13 cellular contexts compared by ENCODE assay signal in genomic region chr22:35349368-35349703, GRCh38. TPM values are rescaled to one million over a fixed set of nuclear protein-coding genes. Genes with fewer than 3 reads are reported as not detected.
DNase-seq lines count a peak whose midpoint lies in the region; ATAC-seq, FAIRE-seq and TF ChIP-seq lines count a peak whose summit lies in the region.
"Had no signal": no experiment of that assay in that cellular context is flagged by ENCODE, and none has a peak within 500 bp of the region (broad histone marks: within the 10 kb centered on the region; RNA-seq: fewer than 3 reads in every experiment).

No MANE protein-coding gene starts in this region.

- H4K20me1 ChIP-seq in OCI-LY7 (ENCODE audit: insufficient read depth, low read length), result no peaks in the 10 kb centered on the region

- peak overlapping the region; percentile 64 for H3K4me3 ChIP-seq in OCI-LY7 (ENCODE audit: low read depth, low read length, poor library complexity, severe bottlenecking)

- no peaks in the 10 kb centered on the region for H3K36me3 ChIP-seq in OCI-LY7 (ENCODE audit: insufficient read depth, low read length)
- H3K36me3 ChIP-seq: brain microvascular endothelial cell had no signal

- peaks cover 72% of the 10 kb centered on the region for H3K4me1 ChIP-seq in OCI-LY7 (ENCODE audit: insufficient read depth, low read length, poor library complexity, severe bottlenecking)

- H3K27ac Mint-ChIP-seq in natural killer cell, result peak overlapping the region in 1 of 2 donors; percentile 72
- H3K27ac Mint-ChIP-seq in natural killer cell treated with Interleukin-12 subunit alpha and Interleukin-12 subunit beta and Interleukin-15 and Interleukin-18, amount 100 ng/mL, for 72 hours, result no peak overlapping the region
- peak overlapping the region; percentile 89 for H3K27ac Mint-ChIP-seq in mesothelial cell of epicardium

- H3K27ac ChIP-seq in OCI-LY7 (ENCODE audit: low read depth, low read length, poor library complexity, severe bottlenecking), result peak overlapping the region; percentile 95
- H3K27ac ChIP-seq: brain microvascular endothelial cell, VCaP had no signal

- ATAC-seq in natural killer cell (no peak), HG03039 (IDR thresholded peaks at IDR 0.05; ENCODE audit: unreplicated experiment) (no peak)
- no peak for ATAC-seq in natural killer cell treated with Interleukin-12 subunit alpha and Interleukin-12 subunit beta and Interleukin-15 and Interleukin-18, amount 100 ng/mL, for 72 hours

- intact Hi-C loops in natural killer cell (cut with micrococcal nuclease), result no loop called here
- intact Hi-C loops in OCI-LY7 (cut with micrococcal nuclease; ENCODE audit: unreplicated experiment), result no loop called here

- FAIRE-seq in GM12891 (lab: Jason Lieb, UNC), result no peak
- FAIRE-seq: small intestine had no signal

- no peaks in the 10 kb centered on the region for H3K9me2 ChIP-seq in OCI-LY7 (ENCODE audit: insufficient read depth, low read length)

- CTCF ChIA-PET in OCI-LY7 (lab: Charles Lee; ENCODE audit: unreplicated experiment), result interaction anchor here (0.6 kb wide), 1 partner anchor 54 kb away, joined by 4 read pairs; no protein-coding TSS in a partner anchor

- no TSS peak for BruUV-seq in OCI-LY7 (replicated peaks; lab: Mats Ljungman, UMichigan)

- POLR2A ChIA-PET in OCI-LY7 (lab: Charles Lee), result interaction anchor here (0.6 to 0.7 kb wide), 2 partner anchors 30 to 828 kb away, joined by 3 to 4 read pairs; no protein-coding TSS in a partner anchor

- peak overlapping the region; percentile 22; the same call in 1 of the 2 replicates for H2AFZ ChIP-seq in OCI-LY7 (ENCODE audit: low read length)

- H3K4me1 Mint-ChIP-seq in natural killer cell (peaks cover 16 to 27% of the 10 kb centered on the region in 2 donors), mesothelial cell of epicardium (peaks cover 23% of the 10 kb centered on the region)
- H3K4me1 Mint-ChIP-seq in natural killer cell treated with Interleukin-12 subunit alpha and Interleukin-12 subunit beta and Interleukin-15 and Interleukin-18, amount 100 ng/mL, for 72 hours (ENCODE audit: low read depth in 2 of 2), result peaks cover 19 to 22% of the 10 kb centered on the region in 2 donors

- H3K4me3 Mint-ChIP-seq in natural killer cell (peak overlapping the region; percentile 9), mesothelial cell of epicardium (no peak overlapping the region)
- H3K4me3 Mint-ChIP-seq in natural killer cell treated with Interleukin-12 subunit alpha and Interleukin-12 subunit beta and Interleukin-15 and Interleukin-18, amount 100 ng/mL, for 72 hours, result no peak overlapping the region

- H3K9me3 Mint-ChIP-seq in natural killer cell, result no peaks in the 10 kb centered on the region
- no peaks in the 10 kb centered on the region for H3K9me3 Mint-ChIP-seq in natural killer cell treated with Interleukin-12 subunit alpha and Interleukin-12 subunit beta and Interleukin-15 and Interleukin-18, amount 100 ng/mL, for 72 hours
- no peaks in the 10 kb centered on the region for H3K9me3 Mint-ChIP-seq in mesothelial cell of epicardium

- H3K36me3 Mint-ChIP-seq in natural killer cell (no peaks in the 10 kb centered on the region), mesothelial cell of epicardium (no peaks in the 10 kb centered on the region)
- no peaks in the 10 kb centered on the region for H3K36me3 Mint-ChIP-seq in natural killer cell treated with Interleukin-12 subunit alpha and Interleukin-12 subunit beta and Interleukin-15 and Interleukin-18, amount 100 ng/mL, for 72 hours

- no peaks in the 10 kb centered on the region for H3K9me3 ChIP-seq in OCI-LY7 (ENCODE audit: low read length)

- H3K27me3 Mint-ChIP-seq in natural killer cell (ENCODE audit: low read depth in 2 of 2), result peaks cover 0 to 7% of the 10 kb centered on the region in 2 donors
- H3K27me3 Mint-ChIP-seq in natural killer cell treated with Interleukin-12 subunit alpha and Interleukin-12 subunit beta and Interleukin-15 and Interleukin-18, amount 100 ng/mL, for 72 hours, result peaks cover 6 to 9% of the 10 kb centered on the region in 2 donors
- no peaks in the 10 kb centered on the region for H3K27me3 Mint-ChIP-seq in mesothelial cell of epicardium (ENCODE audit: low read depth)

- H3K4me2 ChIP-seq in OCI-LY7 (ENCODE audit: low read length), result peak overlapping the region; percentile 88

- TF ChIP-seq CTCF in natural killer cell (IDR thresholded peaks at IDR 0.05) (no peak), OCI-LY7 (conservative IDR thresholded peaks at IDR 0.05; ENCODE audit: low read length) (no peak), mesothelial cell of epicardium (IDR thresholded peaks at IDR 0.05; ENCODE audit: unreplicated experiment) (no peak)

- no peaks in the 10 kb centered on the region for H3K79me2 ChIP-seq in OCI-LY7 (ENCODE audit: insufficient read depth, low read depth, low read length)

- DNase-seq in natural killer cell, result no peak
- DNase-seq in natural killer cell treated with Interleukin-12 subunit alpha and Interleukin-12 subunit beta and Interleukin-15 and Interleukin-18, amount 100 ng/mL, for 72 hours (ENCODE audit: low spot score), result no peak
- peak; percentile 49 for DNase-seq in OCI-LY7 (ENCODE audit: low spot score)
- DNase-seq in mesothelial cell of epicardium (ENCODE audit: low spot score in 2 of 2, unreplicated experiment in 2 of 2), result no peak
- DNase-seq in UCSD-AML1 (lab: John Stamatoyannopoulos, UW; ENCODE audit: unreplicated experiment), result no peak
- DNase-seq in DMS114 treated with DMSO at 0.1 percent for 48 hours (lab: John Stamatoyannopoulos, UW; ENCODE audit: unreplicated experiment), result no peak
- DNase-seq in GM12891 (ENCODE audit: insufficient read length, low spot score), result no peak
- DNase-seq: activated gamma-delta T cell treated with Interleukin-2 at 50 U/mL for 16 hours; brain microvascular endothelial cell; NK-92 treated with Interleukin-12 subunit alpha and Interleukin-12 subunit beta, amount 100 ng/mL, for 24 hours; small intestine had no signal

- no peak for TF ChIP-seq POLR2A in GM12891 (IDR thresholded peaks at IDR 0.05; ENCODE audit: low read depth, low read length)

TF ChIP-seq in GM12891, 5 proteins besides CTCF, POLR2A, EP300 and RAD21:
- TF ChIP-seq TAF1 (IDR thresholded peaks at IDR 0.05; ENCODE audit: low read depth, low read length), result no peak

RNA-seq across cellular contexts. Expression of gene HMOX1, which starts 31.6 kb away (rescaled TPM):
- total RNA-seq in natural killer cell (10 to 100 TPM in 2 of 3 donors, 1 to 10 TPM in 1; 7.5 to 61.6 (median 15.9) TPM), OCI-LY7 (2022) (8.5 and 13.9 TPM in 2 replicates), mesothelial cell of epicardium (1.6 to 2.8 TPM (median 1.6 TPM) in 3 replicates)
- 1 to 10 TPM; 4.9 to 7.3 TPM for total RNA-seq in natural killer cell treated with Interleukin-12 subunit alpha and Interleukin-12 subunit beta and Interleukin-15 and Interleukin-18, amount 100 ng/mL, for 72 hours
- 2.2 and 2.9 TPM in 2 replicates for total RNA-seq in OCI-LY7 (2014; rRNA removed; shearing (Covaris generic))
- polyA plus RNA-seq in GM12891 (2012; ENCODE audit: low read depth, missing spikeins), result 16.0 TPM

RNA-seq across cellular contexts. Expression of gene TOM1, which starts 49.6 kb away (rescaled TPM):
- total RNA-seq in natural killer cell (100 to 1,000 TPM; 102 to 132 (median 107) TPM), OCI-LY7 (2022) (24.4 and 30.6 TPM in 2 replicates), mesothelial cell of epicardium (41.4 to 46.0 TPM (median 44.2 TPM) in 3 replicates)
- total RNA-seq in natural killer cell treated with Interleukin-12 subunit alpha and Interleukin-12 subunit beta and Interleukin-15 and Interleukin-18, amount 100 ng/mL, for 72 hours, result 10 to 100 TPM; 30.4 to 38.9 TPM
- 14.6 and 22.7 TPM in 2 replicates for total RNA-seq in OCI-LY7 (2014; rRNA removed; shearing (Covaris generic))
- 17.6 TPM for polyA plus RNA-seq in GM12891 (2012; ENCODE audit: low read depth, missing spikeins)

RNA-seq across cellular contexts. Expression of gene MCM5, which starts 50.6 kb away (rescaled TPM):
- total RNA-seq in natural killer cell (10 to 100 TPM; 59.3 to 73.8 (median 61.5) TPM), OCI-LY7 (2022) (360 TPM in 2 replicates), mesothelial cell of epicardium (50.5 to 59.7 TPM (median 52.1 TPM) in 3 replicates)
- 100 to 1,000 TPM; 169 to 339 TPM for total RNA-seq in natural killer cell treated with Interleukin-12 subunit alpha and Interleukin-12 subunit beta and Interleukin-15 and Interleukin-18, amount 100 ng/mL, for 72 hours
- 178 and 242 TPM in 2 replicates for total RNA-seq in OCI-LY7 (2014; rRNA removed; shearing (Covaris generic))
- 112 TPM for polyA plus RNA-seq in GM12891 (2012; ENCODE audit: low read depth, missing spikeins)
